In the genomic region with DNA sequence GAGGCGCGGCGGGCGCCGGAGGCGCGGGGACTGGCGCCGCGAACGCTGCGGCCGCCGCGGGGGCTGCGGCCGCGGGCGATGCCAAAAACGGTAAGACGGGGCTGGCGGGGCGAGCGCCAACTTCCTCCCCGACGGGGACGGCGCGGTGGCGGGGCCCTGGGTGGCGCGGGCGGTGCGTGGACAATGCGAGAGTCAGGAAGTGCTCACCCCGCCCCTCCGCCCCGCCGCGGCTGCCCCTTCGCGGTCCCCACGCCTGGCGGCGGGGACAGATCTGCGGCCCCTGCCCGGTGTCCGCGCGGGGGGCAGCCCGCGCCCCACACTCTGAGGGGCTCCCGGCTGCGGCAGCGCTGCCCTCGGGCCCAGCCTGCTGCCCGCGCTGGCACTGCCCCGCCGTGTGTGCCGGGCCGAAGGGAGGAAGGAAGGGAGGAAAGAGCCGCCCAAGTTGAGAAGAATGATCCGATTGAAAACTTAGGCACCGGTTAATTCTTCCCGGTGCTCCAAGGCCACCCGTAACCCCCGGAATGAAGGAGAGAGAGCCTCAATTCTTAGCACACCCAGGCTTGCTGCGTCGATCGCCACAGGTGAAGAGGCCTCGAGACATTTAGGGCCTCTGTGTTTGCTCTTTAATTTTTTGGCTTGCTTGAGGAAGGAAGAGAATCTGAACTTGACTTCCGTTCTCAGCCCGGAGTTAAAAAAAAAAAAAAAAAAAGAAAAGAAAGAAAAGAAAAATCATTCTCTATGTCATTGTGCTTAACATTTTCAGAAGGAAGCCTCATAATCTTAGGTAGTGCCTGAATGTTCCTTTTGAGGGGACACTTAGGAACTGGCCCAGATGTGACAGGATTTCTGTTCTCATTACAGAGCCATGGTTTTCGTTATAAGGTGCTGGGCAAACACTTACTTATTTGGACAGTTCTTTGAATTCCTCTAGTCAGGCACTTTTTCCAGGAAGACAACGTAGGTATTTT, we compare ENCODE assay signal across 8 cellular contexts. TPM values are rescaled to one million over a fixed set of nuclear protein-coding genes. Genes with fewer than 3 reads are reported as not detected.
DNase-seq lines count a peak whose midpoint lies in the region; ATAC-seq, FAIRE-seq and TF ChIP-seq lines count a peak whose summit lies in the region.

No MANE protein-coding gene starts in this region.

- TF ChIP-seq EP300 in tibial nerve (IDR thresholded peaks at IDR 0.05): peak in 1 of 2 donors; percentile 34

- H3K36me3 ChIP-seq in fibroblast of lung (ENCODE audit: control insufficient read depth, insufficient read depth, low read length) (no peaks in the 10 kb centered on the region), tibial nerve (no peaks in the 10 kb centered on the region)

- peak overlapping the region; percentile 71 to 95 (median 80) for H3K4me3 ChIP-seq in fibroblast of lung (replicated peaks in 1 of 4; ENCODE audit: control extremely low read depth in 1 of 4, insufficient read depth in 1 of 4, low read depth in 3 of 4, low read length in 4 of 4)
- peak overlapping the region; percentile 65 to 90 (median 86) for H3K4me3 ChIP-seq in tibial nerve

- peak; percentile 40 for ATAC-seq in HG02763 (IDR thresholded peaks at IDR 0.05; ENCODE audit: unreplicated experiment)
- ATAC-seq in activated T-cell treated with anti-CD3 and anti-CD28 coated beads, Interleukin-2, amount 50 U/mL, for 72 hours (replicated peaks in 1 of 2): peak; percentile 56 to 60
- ATAC-seq in naive B cell (ENCODE audit: low read depth in 2 of 2): peak; percentile 32 to 40

- H3K27me3 ChIP-seq in fibroblast of lung (ENCODE audit: control insufficient read depth, insufficient read depth, low read length): no peaks in the 10 kb centered on the region
- no peaks in the 10 kb centered on the region for H3K27me3 ChIP-seq in tibial nerve

- H3K9me3 ChIP-seq in fibroblast of lung (ENCODE audit: control insufficient read depth, insufficient read depth, low read depth, low read length) (no peaks in the 10 kb centered on the region), tibial nerve (no peaks in the 10 kb centered on the region)

- peak overlapping the region; percentile 78 for H3K27ac ChIP-seq in fibroblast of lung (ENCODE audit: insufficient read depth, low read length)
- H3K27ac ChIP-seq in tibial nerve: peak overlapping the region; percentile 89 to 98 (median 92)

- 1 to 2% methylated on average over 28 to 50 of the region's 76 CpGs for WGBS in tibial nerve, 2 donors

- H3K27me3 Mint-ChIP-seq in activated T-cell treated with anti-CD3 and anti-CD28 coated beads, Interleukin-2, amount 50 U/mL, for 72 hours (ENCODE audit: low read depth): no peaks in the 10 kb centered on the region
- no peaks in the 10 kb centered on the region for H3K27me3 Mint-ChIP-seq in naive B cell

- H3K4me2 ChIP-seq in fibroblast of lung (ENCODE audit: extremely low read depth, insufficient read depth, low read length): peak overlapping the region; percentile 97

- peak overlapping the region; percentile 81 for H3K9ac ChIP-seq in fibroblast of lung (ENCODE audit: insufficient read depth, low read length)

- peaks cover 17 to 23% of the 10 kb centered on the region in 2 donors for H3K36me3 Mint-ChIP-seq in activated T-cell treated with anti-CD3 and anti-CD28 coated beads, Interleukin-2, amount 50 U/mL, for 72 hours (ENCODE audit: insufficient read depth in 2 of 2)
- peaks cover 8 to 17% of the 10 kb centered on the region in 2 donors for H3K36me3 Mint-ChIP-seq in naive B cell

- no peak for TF ChIP-seq CTCF in fibroblast of lung (conservative IDR thresholded peaks at IDR 0.05 in 1 of 2, IDR thresholded peaks at IDR 0.05 in 1 of 2; ENCODE audit: low read depth in 1 of 2, low read length in 2 of 2)
- TF ChIP-seq CTCF in tibial nerve (IDR thresholded peaks at IDR 0.05): peak in 2 of 5 experiments; percentile 12 to 40

- peak; percentile 55 for FAIRE-seq in GM18507 (lab: Jason Lieb, UNC)

- TF ChIP-seq POLR2A in tibial nerve (IDR thresholded peaks at IDR 0.05): no peak

- peaks cover 85% of the 10 kb centered on the region for H3K4me1 Mint-ChIP-seq in activated T-cell treated with anti-CD3 and anti-CD28 coated beads, Interleukin-2, amount 50 U/mL, for 72 hours (ENCODE audit: low read depth)
- peaks cover 75 to 88% (median 86%) of the 10 kb centered on the region in 3 donors for H3K4me1 Mint-ChIP-seq in naive B cell

- no peaks in the 10 kb centered on the region for H4K20me1 ChIP-seq in fibroblast of lung (ENCODE audit: control insufficient read depth, extremely low read depth, insufficient read depth, low read length)

- no peaks in the 10 kb centered on the region for H3K9me3 Mint-ChIP-seq in activated T-cell treated with anti-CD3 and anti-CD28 coated beads, Interleukin-2, amount 50 U/mL, for 72 hours
- H3K9me3 Mint-ChIP-seq in naive B cell: peaks cover 0 to 3% (median 0%) of the 10 kb centered on the region in 7 donors

- H3K27ac Mint-ChIP-seq in activated T-cell treated with anti-CD3 and anti-CD28 coated beads, Interleukin-2, amount 50 U/mL, for 72 hours: peak overlapping the region; percentile 93
- peak overlapping the region; percentile 98 to 100 (median 99) for H3K27ac Mint-ChIP-seq in naive B cell

- peak overlapping the region; percentile 86 to 91 for H3K4me3 Mint-ChIP-seq in activated T-cell treated with anti-CD3 and anti-CD28 coated beads, Interleukin-2, amount 50 U/mL, for 72 hours
- H3K4me3 Mint-ChIP-seq in naive B cell: peak overlapping the region; percentile 84 to 98 (median 96)

- H3K4me1 ChIP-seq in fibroblast of lung (ENCODE audit: control insufficient read depth, extremely low read depth, insufficient read depth, low read length) (peaks cover 3% of the 10 kb centered on the region), tibial nerve (peaks cover 0 to 62% (median 19%) of the 10 kb centered on the region in 4 donors)

- DNase-seq in GM18507 (ENCODE audit: extremely low spot score, insufficient read length, low read depth) (no peak), NOMO-1 treated with DMSO at 0.1 percent for 48 hours (lab: John Stamatoyannopoulos, UW; ENCODE audit: unreplicated experiment) (peak; percentile 55), fibroblast of lung (ENCODE audit: low read depth in 2 of 2) (peak in 1 of 2 donors; percentile 42), naive B cell (peak; percentile 70), tibial nerve (ENCODE audit: low spot score in 2 of 2) (no peak), NCI-H187 (lab: John Stamatoyannopoulos, UW) (no peak)
- peak; percentile 81 to 82 for DNase-seq in activated T-cell treated with anti-CD3 and anti-CD28 coated beads, Interleukin-2, amount 50 U/mL, for 72 hours

- H3K79me2 ChIP-seq in fibroblast of lung (ENCODE audit: control insufficient read depth, insufficient read depth, low read length): no peaks in the 10 kb centered on the region

- H2AFZ ChIP-seq in fibroblast of lung (ENCODE audit: low read length): peak overlapping the region; percentile 82

RNA-seq across cellular contexts. Expression of a gene that starts 1.0 kb away (rescaled TPM):
- 10 to 100 TPM; 77.6 to 89.7 TPM for total RNA-seq in activated T-cell treated with anti-CD3 and anti-CD28 coated beads, Interleukin-2, amount 50 U/mL, for 72 hours
- total RNA-seq in fibroblast of lung: 20.8 and 26.6 TPM in 2 replicates
- 6.5 and 13.0 TPM in 2 replicates for polyA plus RNA-seq in fibroblast of lung
- 4.4 and 9.5 TPM in 2 replicates for polyA plus RNA-seq in fibroblast of lung (2012)
- polyA minus RNA-seq in fibroblast of lung (ENCODE audit: low replicate concordance): 6.9 and 7.4 TPM in 2 replicates
- polyA plus RNA-seq in naive B cell (ENCODE audit: low read depth in 6 of 6): 1 to 10 TPM; 4.0 to 6.2 (median 4.6) TPM
- total RNA-seq in tibial nerve: 10 to 100 TPM; 31.9 to 39.3 (median 35.7) TPM

Comparison
In these comparisons a context has a peak if more than half of its experiments do, and no peak if none do; other contexts are left out.
1. DNase-seq: peak in NOMO-1 treated with DMSO at 0.1 percent for 48 hours (single experiment), activated T-cell treated with anti-CD3 and anti-CD28 coated beads, Interleukin-2, amount 50 U/mL, for 72 hours (2 of 2) and naive B cell (single experiment); none in GM18507 (single experiment), tibial nerve (0 of 2) and NCI-H187 (0 of 2).
2. Peak in every context shown above with its lines, with median percentiles within 50 percentile points of each other: ATAC-seq.